In genomic region chr15:87752250-87752951, GRCh38 we compare ENCODE assay signal across 11 cellular contexts.
A peak's percentile ranks its signal among the peaks of the same experiment; 100 is the strongest.
DNase-seq lines count a peak whose midpoint lies in the region; ATAC-seq and TF ChIP-seq lines count a peak whose summit lies in the region.
"Had no signal": no experiment of that assay in that cellular context is flagged by ENCODE, and none has a peak within 500 bp of the region (broad histone marks: within the 10 kb centered on the region; RNA-seq: fewer than 3 reads in every experiment).

No MANE protein-coding gene starts in this region.

- H3K4me1 ChIP-seq in mucosa of descending colon (ENCODE audit: low read depth): no peaks in the 10 kb centered on the region

- CTCF ChIA-PET in Calu3 (lab: Charles Lee): no interaction called here

- H3K4me3 ChIP-seq in brain microvascular endothelial cell (ENCODE audit: low read depth, low read length) (no peak overlapping the region), mucosa of descending colon (no peak overlapping the region)

- TF ChIP-seq CTCF in Calu3 (IDR thresholded peaks at IDR 0.05; ENCODE audit: unreplicated experiment) (no peak), brain microvascular endothelial cell (IDR thresholded peaks at IDR 0.05; ENCODE audit: low read depth, low read length, missing control alignments) (no peak), omental fat pad (IDR thresholded peaks at IDR 0.05) (no peak), mucosa of descending colon (IDR thresholded peaks at IDR 0.05) (no peak)

- H3K27ac ChIP-seq in brain microvascular endothelial cell: peak overlapping the region; percentile 72

- DNase-seq in Calu3 (peak; percentile 20), NCI-H1105 treated with DMSO at 0.1 percent for 48 hours (lab: John Stamatoyannopoulos, UW) (peak; percentile 26), brain microvascular endothelial cell (peak; percentile 86), omental fat pad (ENCODE audit: low spot score) (no peak), mucosa of descending colon (no peak)
- DNase-seq in central memory CD4-positive, alpha-beta T cell: no peak
- DNase-seq: stimulated activated naive CD4-positive, alpha-beta T cell treated with Interleukin-2 at 50 U/mL for 16 hours had no signal

- no peaks in the 10 kb centered on the region for H3K9me3 ChIP-seq in mucosa of descending colon

- H3K9me3 Mint-ChIP-seq in Calu3 (ENCODE audit: low read depth, unreplicated experiment): peaks cover 18% of the 10 kb centered on the region
- H3K9me3 Mint-ChIP-seq: activated T-helper 2 cell treated with anti-CD3 and anti-CD28 coated beads, Interferon-gamma antibody, Interleukin-2, Interleukin-4, amounts not matched to agents 10 μg/mL and 5 μg/mL and 100 μg/mL, durations not matched to agents 14 hours and 24 hours and 36 hours had no signal

- H3K27ac Mint-ChIP-seq in Calu3 (ENCODE audit: unreplicated experiment): no peak overlapping the region
- H3K27ac Mint-ChIP-seq: activated T-helper 2 cell treated with anti-CD3 and anti-CD28 coated beads, Interferon-gamma antibody, Interleukin-2, Interleukin-4, amounts not matched to agents 10 μg/mL and 5 μg/mL and 100 μg/mL, durations not matched to agents 14 hours and 24 hours and 36 hours had no signal

- no peaks in the 10 kb centered on the region for H3K27me3 Mint-ChIP-seq in Calu3 (ENCODE audit: unreplicated experiment)

- H3K36me3 ChIP-seq in brain microvascular endothelial cell (replicated peaks) (no peaks in the 10 kb centered on the region), mucosa of descending colon (ENCODE audit: low read depth) (no peaks in the 10 kb centered on the region)

- no peaks in the 10 kb centered on the region for H3K36me3 Mint-ChIP-seq in Calu3 (ENCODE audit: insufficient read depth, unreplicated experiment)

- H3K27me3 ChIP-seq in brain microvascular endothelial cell (replicated peaks): no peaks in the 10 kb centered on the region

- BruUV-seq in Calu3 (replicated peaks; lab: Mats Ljungman, UMichigan): no TSS peak

- intact Hi-C loops in Calu3 (cut with micrococcal nuclease; ENCODE audit: unreplicated experiment) (no loop called here), mucosa of descending colon (cut with DNase I, micrococcal nuclease) (no loop called here)

- H3K4me1 Mint-ChIP-seq in Calu3 (ENCODE audit: low read depth, unreplicated experiment): no peaks in the 10 kb centered on the region

- no peak overlapping the region for H3K4me3 Mint-ChIP-seq in Calu3 (ENCODE audit: low read depth, unreplicated experiment)

- in situ Hi-C loops in brain microvascular endothelial cell (cut with HindIII; ENCODE audit: low pct_ligation_motif_present, low sequenced_read_pairs): no loop called here

- ATAC-seq in omental fat pad (ENCODE audit: low FRiP score): peak; percentile 87
- no peak for ATAC-seq in GM21576 (IDR thresholded peaks at IDR 0.05; ENCODE audit: unreplicated experiment)
- no peak for ATAC-seq in HG03280 (IDR thresholded peaks at IDR 0.05; ENCODE audit: unreplicated experiment)
- no peak for ATAC-seq in mucosa of descending colon
- ATAC-seq: HepG2 had no signal

Comparison
In these comparisons a context has a peak if more than half of its experiments do, and no peak if none do; other contexts are left out.
1. DNase-seq: peak in Calu3 (single experiment), NCI-H1105 treated with DMSO at 0.1 percent for 48 hours (single experiment) and brain microvascular endothelial cell (single experiment); none in omental fat pad (single experiment), central memory CD4-positive, alpha-beta T cell (single experiment) and mucosa of descending colon (0 of 3).